ENCODE assay signal across 8 cellular contexts in the genomic region with DNA sequence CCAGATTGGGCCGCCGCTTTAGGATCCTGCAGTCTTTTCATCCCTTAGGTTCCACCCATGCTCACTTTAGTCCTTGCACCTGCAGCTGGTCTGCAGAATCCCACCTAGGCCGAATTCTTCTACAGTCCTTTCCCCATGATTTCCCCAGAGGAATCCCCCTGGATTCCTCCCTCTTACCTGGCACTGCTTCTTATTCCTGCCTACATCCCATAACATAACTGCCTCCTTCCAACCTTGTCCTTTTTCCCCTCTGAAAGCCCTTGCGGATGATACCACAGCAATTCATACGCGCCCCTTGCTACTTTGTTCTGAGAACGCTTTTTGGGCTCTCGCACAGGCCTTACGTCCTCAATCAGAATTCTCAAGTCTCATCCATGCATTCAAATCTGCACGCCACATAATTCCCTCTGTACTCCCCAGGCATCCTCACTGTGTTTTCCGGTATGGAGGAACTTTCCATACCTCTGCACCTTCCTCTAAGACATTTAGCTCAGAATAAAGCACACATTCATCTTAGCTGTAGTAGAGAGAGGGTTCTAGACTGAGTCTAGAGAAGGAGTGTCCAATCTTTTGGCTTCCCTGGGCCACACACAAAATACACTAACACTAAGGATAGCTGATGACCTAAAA. TPM values are rescaled to one million over a fixed set of nuclear protein-coding genes. Genes with fewer than 3 reads are reported as not detected.
DNase-seq lines count a peak whose midpoint lies in the region; ATAC-seq and TF ChIP-seq lines count a peak whose summit lies in the region.

No MANE protein-coding gene starts in this region.

- no peaks in the 10 kb centered on the region for H3K27me3 ChIP-seq in RWPE2 (ENCODE audit: insufficient read depth, poor library complexity, severe bottlenecking)
- no peaks in the 10 kb centered on the region for H3K27me3 ChIP-seq in effector memory CD4-positive, alpha-beta T cell (replicated peaks; ENCODE audit: control insufficient read depth, insufficient read depth, low read length, poor library complexity, severe bottlenecking)
- no peaks in the 10 kb centered on the region for H3K27me3 ChIP-seq in mononuclear cell (ENCODE audit: insufficient read depth, low read length)
- H3K27me3 ChIP-seq in vagina: no peaks in the 10 kb centered on the region

- H3K36me3 ChIP-seq in RWPE2 (ENCODE audit: low read depth) (peaks cover 36% of the 10 kb centered on the region), vagina (no peaks in the 10 kb centered on the region)
- no peaks in the 10 kb centered on the region for H3K36me3 ChIP-seq in effector memory CD4-positive, alpha-beta T cell (ENCODE audit: control insufficient read depth, insufficient read depth, low read length)

- TF ChIP-seq CTCF in RWPE2 (IDR thresholded peaks at IDR 0.05; ENCODE audit: poor library complexity, severe bottlenecking) (no peak), vagina (IDR thresholded peaks at IDR 0.05) (no peak)

- peak; percentile 15 for DNase-seq in stimulated activated CD4-positive, alpha-beta T cell treated with anti-CD3 and anti-CD28 coated beads, Interleukin-4, amount 100 ng/mL, for 24 hours
- DNase-seq in stimulated activated CD4-positive, alpha-beta T cell treated with anti-CD3 and anti-CD28 coated beads, Interleukin-4, amount 100 ng/mL, for 1 hour: no peak
- DNase-seq in RWPE2 (ENCODE audit: low spot score): no peak
- DNase-seq in effector memory CD4-positive, alpha-beta T cell: no peak
- no peak for DNase-seq in vagina (ENCODE audit: extremely low spot score in 2 of 2)
- no peak for DNase-seq in hepatic stellate cell (ENCODE audit: low spot score)
- DNase-seq in KG1 (lab: John Stamatoyannopoulos, UW): no peak

- H3K27ac ChIP-seq in RWPE2 (ENCODE audit: poor library complexity, severe bottlenecking) (peak overlapping the region; percentile 94), vagina (peak overlapping the region; percentile 80)
- peak overlapping the region; percentile 57 for H3K27ac ChIP-seq in effector memory CD4-positive, alpha-beta T cell (ENCODE audit: insufficient read depth, low read length, poor library complexity, severe bottlenecking)

- H3K9me3 ChIP-seq in RWPE2 (ENCODE audit: severe bottlenecking): no peaks in the 10 kb centered on the region
- H3K9me3 ChIP-seq in effector memory CD4-positive, alpha-beta T cell (ENCODE audit: control insufficient read depth, low read length): no peaks in the 10 kb centered on the region
- no peaks in the 10 kb centered on the region for H3K9me3 ChIP-seq in mononuclear cell (ENCODE audit: low read depth, low read length)
- no peaks in the 10 kb centered on the region for H3K9me3 ChIP-seq in vagina

- peak overlapping the region; percentile 59 for H3K4me3 ChIP-seq in RWPE2 (ENCODE audit: severe bottlenecking)
- H3K4me3 ChIP-seq in effector memory CD4-positive, alpha-beta T cell (ENCODE audit: insufficient read depth, low read depth, low read length, poor library complexity, severe bottlenecking): peak overlapping the region; percentile 70
- H3K4me3 ChIP-seq in mononuclear cell (ENCODE audit: low read length): peak overlapping the region; percentile 72
- H3K4me3 ChIP-seq in vagina: peak overlapping the region; percentile 63 to 86

- peak; percentile 8 for ATAC-seq in RWPE2 (ENCODE audit: low read depth)

- intact Hi-C loops in vagina (cut with DNase I): no loop called here

- peaks cover 26% of the 10 kb centered on the region for H3K4me1 ChIP-seq in RWPE2 (ENCODE audit: insufficient read depth, poor library complexity, severe bottlenecking)
- peaks cover 7% of the 10 kb centered on the region for H3K4me1 ChIP-seq in effector memory CD4-positive, alpha-beta T cell (ENCODE audit: control insufficient read depth, insufficient read depth, low read length, poor library complexity, severe bottlenecking)
- peaks cover 37% of the 10 kb centered on the region for H3K4me1 ChIP-seq in mononuclear cell (ENCODE audit: insufficient read depth, low read length)
- H3K4me1 ChIP-seq in vagina: peaks cover 49% of the 10 kb centered on the region

- no peak for TF ChIP-seq POLR2A in vagina (IDR thresholded peaks at IDR 0.05)

RNA-seq across cellular contexts. Expression of a gene that starts 0.6 kb away (rescaled TPM):
- total RNA-seq in mononuclear cell: 14.6 TPM
- 36.8 TPM for total RNA-seq in vagina

RNA-seq across cellular contexts. Expression of a gene that starts 14.5 kb away (rescaled TPM):
- total RNA-seq in mononuclear cell (0.21 TPM), vagina (5.4 TPM)
